In genomic region chr3:129182390-129183180, GRCh38 we compare ENCODE assay signal across 7 cellular contexts. TPM values are rescaled to one million over a fixed set of nuclear protein-coding genes. Genes with fewer than 3 reads are reported as not detected.
DNase-seq lines count a peak whose midpoint lies in the region; ATAC-seq, FAIRE-seq and TF ChIP-seq lines count a peak whose summit lies in the region.

No MANE protein-coding gene starts in this region.

- peak overlapping the region; percentile 90 for H3K4me2 ChIP-seq in K562 (ENCODE audit: insufficient read depth, low read length)

- H3K9ac ChIP-seq in K562 (ENCODE audit: insufficient read depth in 1 of 2, low read depth in 2 of 2, low read length in 2 of 2) = peak overlapping the region; percentile 99 to 100

- no peak for TF ChIP-seq EP300 in K562 (IDR thresholded peaks at IDR 0.05; ENCODE audit: low read length)

- DNase-seq in NAMALWA (ENCODE audit: low spot score) (peak; percentile 55), K562 (ENCODE audit: extremely low read depth in 1 of 4, low spot score in 3 of 4) (peak in 2 of 4 experiments; percentile 12 to 40), kidney tubule cell (ENCODE audit: low spot score) (peak; percentile 22), substantia nigra (lab: John Stamatoyannopoulos, UW) (peak in 2 of 49 donors; percentile 41 to 44), pons (ENCODE audit: low spot score) (no peak)

- peaks cover 42% of the 10 kb centered on the region for H3K36me3 ChIP-seq in K562 (ENCODE audit: control insufficient read depth, insufficient read depth, low read length)

- no peak for TF ChIP-seq CTCF in K562 (IDR thresholded peaks at IDR 0.05 in 2 of 3, conservative IDR thresholded peaks at IDR 0.05 in 1 of 3; ENCODE audit: insufficient read depth in 2 of 3, low read depth in 1 of 3, low read length in 3 of 3)

- H2AFZ ChIP-seq in K562 (ENCODE audit: low read depth, low read length) = no peak overlapping the region

- no peak for TF ChIP-seq RAD21 in K562 (CRISPR knock-in tag; conservative IDR thresholded peaks at IDR 0.05 in 1 of 2, IDR thresholded peaks at IDR 0.05 in 1 of 2)

- H3K27ac ChIP-seq in K562 (ENCODE audit: extremely low read depth, low read depth, low read length) = peak overlapping the region; percentile 99
- peak overlapping the region; percentile 91 for H3K27ac ChIP-seq in substantia nigra (ENCODE audit: low read depth, low read length, poor library complexity, severe bottlenecking)

- no peaks in the 10 kb centered on the region for H3K9me1 ChIP-seq in K562 (ENCODE audit: control insufficient read depth, insufficient read depth, low read length)

- no peak for TF ChIP-seq POLR2A in K562 (conservative IDR thresholded peaks at IDR 0.05)

- peaks cover 15 to 21% of the 10 kb centered on the region in 2 experiments; a peak in 4 of 5 replicates for H3K4me1 ChIP-seq in K562 (replicated peaks in 1 of 2; ENCODE audit: control insufficient read depth in 2 of 2, insufficient read depth in 2 of 2, low read length in 2 of 2)

- in situ Hi-C loops in K562 (cut with MboI) = no loop called here

- peak overlapping the region; percentile 92 for H3K4me3 ChIP-seq in GM08714 (ENCODE audit: low read length)
- peak overlapping the region; percentile 73 for H3K4me3 ChIP-seq in K562

- intact Hi-C loops in K562 (cut with micrococcal nuclease) = loop anchor here (5.0 kb wide), 1 partner anchor 45 kb away; no protein-coding TSS in a partner anchor

- 0% methylated on average over 18 of the region's 23 CpGs for WGBS in K562 (ENCODE audit: insufficient coverage, low coverage, missing lambda C conversion rate)

- POLR2A ChIA-PET in K562 (lab: Yijun Ruan, JAX) = interaction anchor here (0.6 to 2.1 kb wide), 10 partner anchors 8 to 266 kb away, joined by 3 to 9 read pairs (median 3); no protein-coding TSS in a partner anchor

- BruUV-seq in K562 (replicated peaks; lab: Mats Ljungman, UMichigan) = TSS peak; percentile 49

- H3K27me3 ChIP-seq in K562 (ENCODE audit: control insufficient read depth in 2 of 2, insufficient read depth in 2 of 2, low read length in 2 of 2) = no peaks in the 10 kb centered on the region

- peak; percentile 5; the same call in 2 of the 3 replicates for ATAC-seq in K562
- no peak for ATAC-seq in HG03196 (IDR thresholded peaks at IDR 0.05; ENCODE audit: unreplicated experiment)

- FAIRE-seq in K562 (lab: Jason Lieb, UNC) = no peak

- H4K20me1 ChIP-seq in K562 (replicated peaks; ENCODE audit: control insufficient read depth, insufficient read depth, low read length) = peaks cover 39% of the 10 kb centered on the region

- no peaks in the 10 kb centered on the region for H3K9me3 ChIP-seq in K562 (replicated peaks; ENCODE audit: control insufficient read depth, insufficient read depth, low read depth, low read length)

- peaks cover 84% of the 10 kb centered on the region for H3K79me2 ChIP-seq in K562 (ENCODE audit: control insufficient read depth, insufficient read depth, low read length)

- CTCF ChIA-PET in K562 (lab: Yijun Ruan, JAX; ENCODE audit: low intra/inter-chr PET ratio) = no interaction called here

TF ChIP-seq in K562, 482 proteins besides CTCF, POLR2A, EP300 and RAD21:
- peak in 1 of 2 experiments; percentile 43; a peak in 1 of 4 replicates for TF ChIP-seq SIN3A (IDR thresholded peaks at IDR 0.05; ENCODE audit: borderline replicate concordance in 2 of 2, control insufficient read depth in 1 of 2, low read depth in 2 of 2, low read length in 2 of 2)
- no peak for TF ChIP-seq ZNF184 (CRISPR knock-in tag; IDR thresholded peaks at IDR 0.05)
- TF ChIP-seq KDM5B (IDR thresholded peaks at IDR 0.05; ENCODE audit: insufficient replicate concordance, low read depth, low read length) = peak; percentile 26
- TF ChIP-seq RNF219 (CRISPR knock-in tag; IDR thresholded peaks at IDR 0.05) = no peak
TF ChIP-seq in K562: peak in this region for 2.

RNA-seq across cellular contexts. Expression of gene CNBP, which starts 1.1 kb away (rescaled TPM):
- total RNA-seq in K562 (2011; cell fraction: chromatin; rRNA removed; ENCODE audit: low replicate concordance) = 92.9 and 163 TPM in 2 replicates
- total RNA-seq in K562 (2011; cell fraction: nucleolus; rRNA removed) = 61.9 and 72.2 TPM in 2 replicates
- 89.3 and 110 TPM in 2 replicates for total RNA-seq in K562 (2011; cell fraction: nucleoplasm; rRNA removed)
- total RNA-seq in K562 (2014; rRNA removed) (283 and 284 TPM in 2 replicates), K562 (2014; rRNA removed; fragmentation: Illumina TruSeq; extraction: Trizol) (338 and 375 TPM in 2 replicates), K562 (2015; rRNA removed; fragmentation: Illumina TruSeq; extraction: Trizol) (321 and 348 TPM in 2 replicates), K562 (2021) (331 and 354 TPM in 2 replicates)
- polyA plus RNA-seq in K562 (2011; rRNA removed) (387 and 478 TPM in 2 replicates), K562 (2014; fragmentation: Illumina TruSeq; extraction: Trizol) (390 and 412 TPM in 2 replicates), K562 (2014; fragmentation: Nextera tagmentation; extraction: Ambion mirVana) (100 to 1,000 TPM; 708 to 717 TPM), K562 (2014; rRNA removed) (404 and 421 TPM in 2 replicates)
- polyA plus RNA-seq in K562 (2011; cell fraction: cytosol; rRNA removed) = 251 and 375 TPM in 2 replicates
- 114 and 190 TPM in 2 replicates for polyA plus RNA-seq in K562 (2011; cell fraction: nucleus; rRNA removed)
- 291 and 314 TPM in 2 replicates for polyA plus RNA-seq in K562 (2012)
- polyA minus RNA-seq in K562 (2011; rRNA and poly(A)+ RNA removed) = 394 and 432 TPM in 2 replicates
- 139 and 145 TPM in 2 replicates for polyA minus RNA-seq in K562 (2011; cell fraction: cytosol; rRNA and poly(A)+ RNA removed)
- polyA minus RNA-seq in K562 (2011; cell fraction: nucleus; rRNA and poly(A)+ RNA removed) = 33.1 and 62.2 TPM in 2 replicates

RNA-seq across cellular contexts. Expression of gene ISY1, which starts 21.7 kb away (rescaled TPM):
- 6.4 and 9.0 TPM in 2 replicates for total RNA-seq in K562 (2011; cell fraction: chromatin; rRNA removed; ENCODE audit: low replicate concordance)
- total RNA-seq in K562 (2011; cell fraction: nucleolus; rRNA removed) = 3.6 and 4.8 TPM in 2 replicates
- total RNA-seq in K562 (2011; cell fraction: nucleoplasm; rRNA removed) = 5.1 and 7.9 TPM in 2 replicates
- total RNA-seq in K562 (2014; rRNA removed) (30.1 and 31.6 TPM in 2 replicates), K562 (2014; rRNA removed; fragmentation: Illumina TruSeq; extraction: Trizol) (37.7 and 45.3 TPM in 2 replicates), K562 (2015; rRNA removed; fragmentation: Illumina TruSeq; extraction: Trizol) (32.8 and 39.0 TPM in 2 replicates), K562 (2021) (26.1 and 29.6 TPM in 2 replicates)
- polyA plus RNA-seq in K562 (2011; rRNA removed) (27.8 and 32.9 TPM in 2 replicates), K562 (2014; fragmentation: Illumina TruSeq; extraction: Trizol) (22.4 and 27.0 TPM in 2 replicates), K562 (2014; fragmentation: Nextera tagmentation; extraction: Ambion mirVana) (10 to 100 TPM; 41.9 to 50.0 TPM), K562 (2014; rRNA removed) (23.4 and 23.5 TPM in 2 replicates)
- polyA plus RNA-seq in K562 (2011; cell fraction: cytosol; rRNA removed) = 42.7 and 44.7 TPM in 2 replicates
- 5.8 and 6.4 TPM in 2 replicates for polyA plus RNA-seq in K562 (2011; cell fraction: nucleus; rRNA removed)
- polyA plus RNA-seq in K562 (2012) = 27.8 and 32.1 TPM in 2 replicates
- 18.0 and 19.9 TPM in 2 replicates for polyA minus RNA-seq in K562 (2011; rRNA and poly(A)+ RNA removed)
- polyA minus RNA-seq in K562 (2011; cell fraction: cytosol; rRNA and poly(A)+ RNA removed) = 12.8 and 16.4 TPM in 2 replicates
- polyA minus RNA-seq in K562 (2011; cell fraction: nucleus; rRNA and poly(A)+ RNA removed) = 5.4 and 6.1 TPM in 2 replicates
